7 cellular contexts compared by ENCODE assay signal in genomic region chr9:128192601-128193371, GRCh38. TPM values are rescaled to one million over a fixed set of nuclear protein-coding genes. Genes with fewer than 3 reads are reported as not detected.
A peak's percentile ranks its signal among the peaks of the same experiment; 100 is the strongest.
DNase-seq lines count a peak whose midpoint lies in the region; ATAC-seq and FAIRE-seq lines count a peak whose summit lies in the region.

No MANE protein-coding gene starts in this region.

- no peaks in the 10 kb centered on the region for H3K4me1 ChIP-seq in ES-I3 (ENCODE audit: insufficient read depth, low read length)

- ATAC-seq in left colon, result peak; percentile 83

- no peak for FAIRE-seq in RCC 7860 (lab: Jason Lieb, UNC)

- DNase-seq in HK-2 (ENCODE audit: unreplicated experiment), result peak; percentile 98
- peak; percentile 100 for DNase-seq in RKO (ENCODE audit: low spot score)
- peak; percentile 47 for DNase-seq in central memory CD4-positive, alpha-beta T cell
- DNase-seq in left colon, result peak; percentile 88 to 93
- DNase-seq in stimulated activated CD8-positive, alpha-beta memory T cell treated with anti-CD3 and anti-CD28 coated beads, Interleukin-4, amount 100 ng/mL, for 48 hours, result peak; percentile 63
- no peak for DNase-seq in RCC 7860 (ENCODE audit: low spot score)

- no peaks in the 10 kb centered on the region for H3K9me3 ChIP-seq in ES-I3 (ENCODE audit: control insufficient read depth, insufficient read depth, low read length)

- intact Hi-C loops in left colon (cut with DNase I, micrococcal nuclease), result no loop called here

- H3K36me3 ChIP-seq in ES-I3 (ENCODE audit: insufficient read depth, low read length), result peaks cover 4% of the 10 kb centered on the region; the same call in 1 of the 2 replicates

- peak overlapping the region; percentile 92; the same call in 1 of the 2 replicates for H3K9ac ChIP-seq in ES-I3 (ENCODE audit: low read depth, low read length)

RNA-seq across cellular contexts. Expression of gene CIZ1, which starts 1.4 kb away (rescaled TPM):
- total RNA-seq in left colon, result 100 to 1,000 TPM in 1 of 2 donors, 10 to 100 TPM in 1; 88.9 to 103 TPM

RNA-seq across cellular contexts. Expression of gene DNM1, which starts 10.4 kb away (rescaled TPM):
- total RNA-seq in left colon, result 1 to 10 TPM; 3.8 to 7.8 TPM

RNA-seq across cellular contexts. Expression of gene BBLN, which starts 32.7 kb away (rescaled TPM):
- total RNA-seq in left colon, result 10 to 100 TPM; 35.6 to 50.5 TPM

RNA-seq across cellular contexts. Expression of gene LCN2, which starts 43.5 kb away (rescaled TPM):
- total RNA-seq in left colon, result 100 to 1,000 TPM in 1 of 2 donors, 10 to 100 TPM in 1; 12.3 to 358 TPM
